ENCODE assay signal across 8 cellular contexts in the genomic region with DNA sequence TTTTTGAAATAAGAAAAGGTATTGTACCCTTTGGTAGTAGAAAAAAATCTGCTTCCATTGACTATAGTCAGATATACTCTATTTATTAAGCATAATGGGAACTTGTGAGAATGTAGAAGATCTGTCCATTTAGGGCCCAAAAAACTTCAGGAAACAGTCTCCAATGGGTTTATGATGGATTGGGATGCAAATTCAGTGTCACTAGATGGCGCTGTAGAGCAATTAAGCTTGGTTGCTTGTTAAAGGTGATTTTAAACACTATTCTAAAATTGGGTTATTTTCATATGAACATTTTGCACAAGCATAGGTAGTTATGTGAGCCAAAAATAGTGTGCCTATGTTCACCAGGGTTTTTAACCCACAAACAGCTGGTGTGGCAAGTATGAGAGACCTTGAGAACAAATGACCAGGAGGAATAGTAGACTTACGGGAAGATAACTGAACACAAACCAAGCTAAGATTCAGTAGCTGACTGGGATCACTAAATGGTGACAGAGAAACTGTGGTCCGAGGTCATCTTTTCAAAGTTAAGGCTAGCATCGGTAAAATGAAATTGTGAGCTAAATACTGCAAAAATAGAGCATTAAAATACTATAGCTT.
DNase-seq lines count a peak whose midpoint lies in the region; ATAC-seq and TF ChIP-seq lines count a peak whose summit lies in the region.

No MANE protein-coding gene starts in this region.

- H3K4me3 ChIP-seq in AG04449 (ENCODE audit: low read depth, low read length) (no peak overlapping the region), kidney epithelial cell (ENCODE audit: low read depth, low read length) (no peak overlapping the region)

- DNase-seq in AG04449 (ENCODE audit: low read depth, low spot score) = no peak
- DNase-seq in Daoy (ENCODE audit: low read depth) = peak; percentile 26
- DNase-seq in NCI-H1048 (lab: John Stamatoyannopoulos, UW) = peak; percentile 39
- peak; percentile 57 for DNase-seq in amniotic epithelial cell (ENCODE audit: low read depth)
- DNase-seq in kidney epithelial cell (ENCODE audit: low read depth) = peak; percentile 19
- DNase-seq in ureter (ENCODE audit: low spot score) = peak; percentile 58
- DNase-seq in stimulated activated naive B cell treated with anti-CD40 and anti-IgM and Interleukin-4, amounts not matched to agents 10 μg/mL and 1 μg/mL and 100 μg/mL, for 72 hours = no peak

- POLR2A ChIA-PET in AG04449 (lab: Yijun Ruan, JAX) = no interaction called here

- H3K4me1 Mint-ChIP-seq in stimulated activated naive B cell treated with anti-CD40 and anti-IgM and Interleukin-4, amounts not matched to agents 10 μg/mL and 1 μg/mL and 100 μg/mL, for 72 hours = peaks cover 15 to 22% of the 10 kb centered on the region in 2 donors

- TF ChIP-seq CTCF in AG04449 (IDR thresholded peaks at IDR 0.05; ENCODE audit: insufficient read depth, low read length, missing control alignments) = peak; percentile 54
- peak; percentile 85 for TF ChIP-seq CTCF in kidney epithelial cell (IDR thresholded peaks at IDR 0.05; ENCODE audit: insufficient read depth, low read length, poor library complexity, severe bottlenecking)

- no peak overlapping the region for H3K4me3 Mint-ChIP-seq in stimulated activated naive B cell treated with anti-CD40 and anti-IgM and Interleukin-4, amounts not matched to agents 10 μg/mL and 1 μg/mL and 100 μg/mL, for 72 hours

- no peaks in the 10 kb centered on the region for H3K36me3 Mint-ChIP-seq in stimulated activated naive B cell treated with anti-CD40 and anti-IgM and Interleukin-4, amounts not matched to agents 10 μg/mL and 1 μg/mL and 100 μg/mL, for 72 hours

- ATAC-seq in GM19328 (IDR thresholded peaks at IDR 0.05; ENCODE audit: unreplicated experiment) = no peak
- ATAC-seq in stimulated activated naive B cell treated with anti-CD40 and anti-IgM and Interleukin-4, amounts not matched to agents 10 μg/mL and 1 μg/mL and 100 μg/mL, for 72 hours (replicated peaks) = no peak

- H3K36me3 ChIP-seq in kidney epithelial cell (ENCODE audit: control insufficient read depth, insufficient read depth, low read length) = no peaks in the 10 kb centered on the region

- H3K27me3 Mint-ChIP-seq in stimulated activated naive B cell treated with anti-CD40 and anti-IgM and Interleukin-4, amounts not matched to agents 10 μg/mL and 1 μg/mL and 100 μg/mL, for 72 hours = peaks cover 0 to 6% of the 10 kb centered on the region in 2 donors

- CTCF ChIA-PET in AG04449 (lab: Yijun Ruan, JAX) = interaction anchor here (0.7 to 4.1 kb wide), 18 partner anchors 9 to 1002 kb away, joined by 3 to 34 read pairs (median 6); no protein-coding TSS in a partner anchor

- no peak overlapping the region for H3K27ac Mint-ChIP-seq in stimulated activated naive B cell treated with anti-CD40 and anti-IgM and Interleukin-4, amounts not matched to agents 10 μg/mL and 1 μg/mL and 100 μg/mL, for 72 hours

- H3K9me3 Mint-ChIP-seq in stimulated activated naive B cell treated with anti-CD40 and anti-IgM and Interleukin-4, amounts not matched to agents 10 μg/mL and 1 μg/mL and 100 μg/mL, for 72 hours = peaks cover 0 to 2% of the 10 kb centered on the region in 2 donors

- no peaks in the 10 kb centered on the region for H3K27me3 ChIP-seq in kidney epithelial cell (ENCODE audit: control insufficient read depth, insufficient read depth, low read length)

Comparison
In these comparisons a context has a peak if more than half of its experiments do, and no peak if none do; other contexts are left out.
1. DNase-seq: peak in Daoy (single experiment), NCI-H1048 (single experiment), amniotic epithelial cell (single experiment), kidney epithelial cell (single experiment) and ureter (single experiment); none in AG04449 (single experiment) and stimulated activated naive B cell treated with anti-CD40 and anti-IgM and Interleukin-4, amounts not matched to agents 10 μg/mL and 1 μg/mL and 100 μg/mL, for 72 hours (single experiment).